ENCODE assay signal across 8 cellular contexts in the genomic region with DNA sequence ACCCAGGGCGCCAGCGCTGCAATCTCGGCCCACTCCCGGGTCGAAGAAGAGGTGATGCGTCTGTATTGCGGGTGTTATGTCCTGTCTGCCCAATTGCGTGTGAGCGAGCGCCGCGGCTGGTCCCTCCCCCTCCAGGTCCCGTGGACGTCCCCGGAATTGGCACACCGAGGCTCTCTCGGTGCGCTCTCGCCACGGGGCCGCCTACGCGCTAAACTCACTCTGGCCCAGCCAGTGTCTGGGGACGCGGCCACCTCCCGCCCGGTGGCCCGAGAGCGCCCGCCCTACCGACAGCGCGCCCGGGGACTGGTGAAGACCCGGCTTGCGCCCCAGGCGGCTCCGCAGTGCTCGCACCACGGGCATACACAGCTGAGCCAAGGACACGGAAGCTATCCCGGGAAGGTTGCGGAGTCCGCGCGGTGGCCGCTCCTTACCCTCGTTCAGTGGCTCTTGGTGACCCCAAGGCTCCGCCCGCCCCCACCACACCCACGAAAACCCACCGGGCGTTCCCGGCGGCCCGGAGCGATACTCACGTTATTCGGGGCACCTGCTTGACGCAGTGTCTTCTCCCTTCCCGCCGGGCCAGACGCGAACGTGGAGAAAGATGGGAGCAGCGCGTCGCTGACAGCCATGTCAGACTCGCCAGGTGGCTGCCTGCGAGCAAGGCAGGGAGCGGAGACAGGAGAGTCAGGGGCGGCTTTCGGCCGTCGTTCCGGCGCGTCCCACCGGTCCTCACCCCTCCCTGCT. TPM values are rescaled to one million over a fixed set of nuclear protein-coding genes. Genes with fewer than 3 reads are reported as not detected.
DNase-seq lines count a peak whose midpoint lies in the region; ATAC-seq and TF ChIP-seq lines count a peak whose summit lies in the region.

No MANE protein-coding gene starts in this region.

- no peaks in the 10 kb centered on the region for H3K9me3 ChIP-seq in fibroblast of lung (ENCODE audit: control insufficient read depth, insufficient read depth, low read depth, low read length)

- H3K4me1 ChIP-seq in fibroblast of lung (ENCODE audit: control insufficient read depth, extremely low read depth, insufficient read depth, low read length): peaks cover 5% of the 10 kb centered on the region

- H3K9ac ChIP-seq in fibroblast of lung (ENCODE audit: insufficient read depth, low read length): peak overlapping the region; percentile 94

- TF ChIP-seq CTCF in WI38 (IDR thresholded peaks at IDR 0.05; ENCODE audit: low read depth, low read length) (no peak), fibroblast of lung (conservative IDR thresholded peaks at IDR 0.05 in 1 of 2, IDR thresholded peaks at IDR 0.05 in 1 of 2; ENCODE audit: low read depth in 1 of 2, low read length in 2 of 2) (no peak)

- peaks cover 52% of the 10 kb centered on the region for H3K27me3 ChIP-seq in H7 (ENCODE audit: control insufficient read depth, insufficient read depth, low read length)
- H3K27me3 ChIP-seq in fibroblast of lung (ENCODE audit: control insufficient read depth, insufficient read depth, low read length): no peaks in the 10 kb centered on the region

- H3K79me2 ChIP-seq in fibroblast of lung (ENCODE audit: control insufficient read depth, insufficient read depth, low read length): peaks cover 32% of the 10 kb centered on the region

- H3K4me3 ChIP-seq in H7 (ENCODE audit: insufficient read depth, low read depth, low read length) (peak overlapping the region; percentile 55), WI38 (ENCODE audit: low read depth, low read length) (peak overlapping the region; percentile 79), fibroblast of lung (replicated peaks in 1 of 4; ENCODE audit: control extremely low read depth in 1 of 4, insufficient read depth in 1 of 4, low read depth in 3 of 4, low read length in 4 of 4) (peak overlapping the region; percentile 85 to 98 (median 96))

- in situ Hi-C loops in ACHN (cut with HindIII; ENCODE audit: low pct_ligation_motif_present, low pct_unique_long_range_greater_than_20kb, low sequenced_read_pairs): no loop called here

- H3K36me3 ChIP-seq in H7 (replicated peaks; ENCODE audit: control insufficient read depth, insufficient read depth, low read length) (no peaks in the 10 kb centered on the region), fibroblast of lung (ENCODE audit: control insufficient read depth, insufficient read depth, low read length) (peaks cover 13% of the 10 kb centered on the region)

- ATAC-seq in HG03159 (IDR thresholded peaks at IDR 0.05; ENCODE audit: unreplicated experiment) (no peak), GM21447 (IDR thresholded peaks at IDR 0.05; ENCODE audit: unreplicated experiment) (no peak), HG02610 (IDR thresholded peaks at IDR 0.05; ENCODE audit: unreplicated experiment) (no peak)

- H2AFZ ChIP-seq in fibroblast of lung (ENCODE audit: low read length): no peak overlapping the region

- H3K27ac ChIP-seq in fibroblast of lung (ENCODE audit: insufficient read depth, low read length): peak overlapping the region; percentile 90

- DNase-seq in ACHN: peak; percentile 2
- peak; percentile 79 for DNase-seq in H7
- DNase-seq in fibroblast of lung (ENCODE audit: low read depth in 2 of 2): peak; percentile 33 to 79
- DNase-seq in myocyte (ENCODE audit: low read depth): peak; percentile 42

- H4K20me1 ChIP-seq in fibroblast of lung (ENCODE audit: control insufficient read depth, extremely low read depth, insufficient read depth, low read length): no peaks in the 10 kb centered on the region

- peak overlapping the region; percentile 86 for H3K4me2 ChIP-seq in fibroblast of lung (ENCODE audit: extremely low read depth, insufficient read depth, low read length)

RNA-seq across cellular contexts. Expression of gene KLF4, which starts 1.0 kb away (rescaled TPM):
- total RNA-seq in H7 (2014; rRNA removed; shearing (Covaris generic)): 1.8 and 2.5 TPM in 2 replicates
- total RNA-seq in fibroblast of lung: 22.9 and 32.7 TPM in 2 replicates
- 10.3 and 28.0 TPM in 2 replicates for polyA plus RNA-seq in fibroblast of lung
- polyA plus RNA-seq in fibroblast of lung (2012): 14.2 and 38.4 TPM in 2 replicates
- 5.0 and 10.7 TPM in 2 replicates for polyA minus RNA-seq in fibroblast of lung (ENCODE audit: low replicate concordance)
- 4.9 and 7.8 TPM in 2 replicates for total RNA-seq in myocyte
- 7.6 TPM for polyA plus RNA-seq in myocyte (2012)

Comparison
In these comparisons a context has a peak if more than half of its experiments do, and no peak if none do; other contexts are left out.
1. DNase-seq: peak in every context shown above with its lines; median percentile 79 in H7; 56 in fibroblast of lung; 42 in myocyte; 2 in ACHN.